In the genomic region with DNA sequence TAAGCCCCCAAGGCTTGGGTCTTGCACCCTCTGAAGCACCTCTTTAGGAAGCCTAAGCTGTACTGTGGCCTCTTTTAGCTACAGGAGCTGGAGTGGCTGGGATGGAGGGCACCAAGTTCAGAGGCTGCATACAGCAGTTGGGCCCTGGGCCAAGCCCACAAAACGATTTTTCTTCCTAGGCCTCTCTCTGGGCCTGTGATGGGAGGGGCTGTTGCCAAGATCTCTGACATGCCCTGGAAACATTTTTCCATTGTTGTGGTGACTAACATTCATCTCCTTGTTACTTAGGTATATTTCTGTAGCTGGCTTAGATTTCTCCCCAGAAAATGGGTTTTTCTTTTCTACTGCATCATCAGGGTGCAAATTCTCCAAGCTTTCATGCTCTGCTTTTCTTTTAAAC, we compare ENCODE assay signal across 21 cellular contexts.
DNase-seq lines count a peak whose midpoint lies in the region; ATAC-seq and TF ChIP-seq lines count a peak whose summit lies in the region.
"Had no signal": no experiment of that assay in that cellular context is flagged by ENCODE, and none has a peak within 500 bp of the region (broad histone marks: within the 10 kb centered on the region; RNA-seq: fewer than 3 reads in every experiment).

No MANE protein-coding gene starts in this region.

- H3K36me3 ChIP-seq in GM23248 (ENCODE audit: low read depth) (no peaks in the 10 kb centered on the region), gastroesophageal sphincter (no peaks in the 10 kb centered on the region)
- H3K36me3 ChIP-seq: BE2C had no signal

- in situ Hi-C loops in GM23248 (cut with MboI) = no loop called here

- WGBS in GM23248 (ENCODE audit: low coverage in 1 of 2, low lambda C conversion rate in 2 of 2, missing lambda C conversion rate in 2 of 2), 2 experiments = 8% methylated on average over 1 of the region's 1 CpG
- WGBS in gastroesophageal sphincter (ENCODE audit: low coverage in 1 of 2), 2 donors = no CpG with 5 or more reads among the region's 1 CpG

- no peaks in the 10 kb centered on the region for H3K79me2 ChIP-seq in GM23248 (ENCODE audit: insufficient read depth)

- DNase-seq in AG10803 (ENCODE audit: low read depth) (peak; percentile 11), GM23248 (peak; percentile 45), NCI-H226 (peak; percentile 33), fibroblast of pulmonary artery (ENCODE audit: low read depth) (peak; percentile 58), activated gamma-delta T cell treated with Interleukin-2 at 50 U/mL for 16 hours (no peak), globus pallidus (ENCODE audit: low spot score) (no peak)
- DNase-seq in stimulated activated CD4-positive, alpha-beta T cell treated with anti-CD3 and anti-CD28 coated beads, Interleukin-4, amount 100 ng/mL, for 24 hours = no peak
- DNase-seq: 8988T; ACHN; AML-193; BE2C; CD4-positive, alpha-beta T cell; CD8-positive, alpha-beta memory T cell; DMS 273 treated with DMSO at 0.1 percent for 48 hours; DMS53; DMS79 treated with DMSO at 0.1 percent for 48 hours; H7; HCEC 1CT had no signal

- H4K20me1 ChIP-seq in GM23248 (ENCODE audit: insufficient read depth) = no peaks in the 10 kb centered on the region
- H4K20me1 ChIP-seq: BLaER1 treated with 17β-estradiol and CSF1 and Interleukin-3, amounts not matched to agents 10 nM and 100 nM had no signal

- no peak overlapping the region for H3K4me2 ChIP-seq in GM23248 (ENCODE audit: unreplicated experiment)
- H3K4me2 ChIP-seq: A549; BLaER1 treated with 17β-estradiol and CSF1 and Interleukin-3, amounts not matched to agents 10 nM and 100 nM had no signal

- TF ChIP-seq EP300 in gastroesophageal sphincter (IDR thresholded peaks at IDR 0.05) = no peak

- H3K4me3 ChIP-seq in AG10803 (ENCODE audit: low read length) = no peak overlapping the region
- no peak overlapping the region for H3K4me3 ChIP-seq in GM23248
- H3K4me3 ChIP-seq in fibroblast of pulmonary artery (replicated peaks; ENCODE audit: low read depth, low read length) = no peak overlapping the region
- H3K4me3 ChIP-seq in gastroesophageal sphincter = no peak overlapping the region
- H3K4me3 ChIP-seq: A549; BLaER1 treated with 17β-estradiol and CSF1 and Interleukin-3, amounts not matched to agents 10 nM and 100 nM had no signal

- TF ChIP-seq CTCF in AG10803 (conservative IDR thresholded peaks at IDR 0.05; ENCODE audit: low read length) (no peak), fibroblast of pulmonary artery (IDR thresholded peaks at IDR 0.05; ENCODE audit: low read length, missing control alignments) (no peak), gastroesophageal sphincter (IDR thresholded peaks at IDR 0.05) (no peak)

- no peaks in the 10 kb centered on the region for H3K9me2 ChIP-seq in GM23248 (ENCODE audit: insufficient read depth)

- H3K9ac ChIP-seq in GM23248 = no peak overlapping the region
- H3K9ac ChIP-seq: BLaER1 treated with 17β-estradiol and CSF1 and Interleukin-3, amounts not matched to agents 10 nM and 100 nM had no signal

- H3K4me1 ChIP-seq in GM23248 (ENCODE audit: insufficient read depth) = peaks cover 11% of the 10 kb centered on the region
- no peaks in the 10 kb centered on the region for H3K4me1 ChIP-seq in gastroesophageal sphincter
- H3K4me1 ChIP-seq: BE2C had no signal

- ATAC-seq in gastroesophageal sphincter = no peak
- ATAC-seq: A549 had no signal

- no peaks in the 10 kb centered on the region for H3K9me3 ChIP-seq in GM23248 (ENCODE audit: low read depth)
- H3K9me3 ChIP-seq in gastroesophageal sphincter = no peaks in the 10 kb centered on the region
- H3K9me3 ChIP-seq: BE2C had no signal

- peaks cover 10% of the 10 kb centered on the region for H3F3A ChIP-seq in GM23248 (ENCODE audit: insufficient read depth)

- no peaks in the 10 kb centered on the region for H3K27me3 ChIP-seq in GM23248 (replicated peaks; ENCODE audit: insufficient read depth)
- no peaks in the 10 kb centered on the region for H3K27me3 ChIP-seq in gastroesophageal sphincter
- H3K27me3 ChIP-seq: BE2C; BLaER1 treated with 17β-estradiol and CSF1 and Interleukin-3, amounts not matched to agents 10 nM and 100 nM had no signal

- no peak for TF ChIP-seq POLR2A in gastroesophageal sphincter (IDR thresholded peaks at IDR 0.05)

- H3K27ac ChIP-seq in GM23248 = no peak overlapping the region
- no peak overlapping the region for H3K27ac ChIP-seq in gastroesophageal sphincter
- H3K27ac ChIP-seq: A549; BLaER1 treated with 17β-estradiol and CSF1 and Interleukin-3, amounts not matched to agents 10 nM and 100 nM had no signal

- no peak overlapping the region for H2AFZ ChIP-seq in GM23248

Comparison
In these comparisons a context has a peak if more than half of its experiments do, and no peak if none do; other contexts are left out.
1. DNase-seq: peak in AG10803 (single experiment), GM23248 (single experiment), NCI-H226 (single experiment) and fibroblast of pulmonary artery (single experiment); none in stimulated activated CD4-positive, alpha-beta T cell treated with anti-CD3 and anti-CD28 coated beads, Interleukin-4, amount 100 ng/mL, for 24 hours (single experiment), activated gamma-delta T cell treated with Interleukin-2 at 50 U/mL for 16 hours (single experiment) and globus pallidus (single experiment).